1 cellular context compared by ENCODE assay signal in the genomic region with DNA sequence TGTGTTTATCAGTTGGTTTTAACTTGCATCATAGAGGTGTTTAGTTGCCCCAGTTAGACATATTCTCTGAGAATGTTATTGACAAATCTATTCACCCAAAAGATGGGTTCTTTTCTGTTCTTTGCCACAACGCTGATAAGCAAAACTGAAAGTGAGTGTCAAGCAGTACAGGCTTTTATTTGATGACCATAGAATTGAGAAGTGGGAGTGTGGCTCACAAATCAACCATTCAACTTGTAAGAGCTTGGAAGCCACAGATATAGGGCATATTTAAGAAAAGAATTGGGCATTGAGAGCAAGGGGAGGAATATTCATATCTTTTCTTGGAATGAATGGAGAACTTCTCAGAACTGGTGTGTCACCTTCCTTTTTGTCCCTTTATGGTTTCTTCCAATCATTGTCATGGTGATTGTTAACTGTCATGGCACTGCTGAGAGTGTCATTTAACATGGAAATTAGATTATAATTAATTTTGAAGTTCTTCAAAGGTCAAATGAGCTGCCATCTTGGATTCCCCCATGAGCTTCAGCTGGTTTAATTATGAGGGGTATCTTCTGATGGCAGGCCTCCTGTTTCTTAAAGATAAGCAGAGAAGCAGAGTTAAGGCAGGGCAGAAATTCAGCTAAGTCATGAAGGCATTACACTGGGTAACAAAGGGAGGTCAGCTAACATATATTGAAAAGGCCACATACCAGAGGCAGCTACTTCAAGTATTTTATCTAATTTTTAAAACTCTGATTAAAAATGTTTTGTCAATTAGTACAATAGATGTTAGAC.
A peak's percentile ranks its signal among the peaks of the same experiment; 100 is the strongest.
TF ChIP-seq lines count a peak whose summit lies in the region.

No MANE protein-coding gene starts in this region.

TF ChIP-seq in K562, 482 proteins besides CTCF, POLR2A, EP300 and RAD21 (continued from another document and continues in another):
- no peak for TF ChIP-seq ZNF518B (CRISPR knock-in tag; IDR thresholded peaks at IDR 0.05)
- peak; percentile 58; the same call in 1 of the 2 replicates for TF ChIP-seq SMAD4 (CRISPR knock-in tag; conservative IDR thresholded peaks at IDR 0.05)
- TF ChIP-seq, protein P1, sequence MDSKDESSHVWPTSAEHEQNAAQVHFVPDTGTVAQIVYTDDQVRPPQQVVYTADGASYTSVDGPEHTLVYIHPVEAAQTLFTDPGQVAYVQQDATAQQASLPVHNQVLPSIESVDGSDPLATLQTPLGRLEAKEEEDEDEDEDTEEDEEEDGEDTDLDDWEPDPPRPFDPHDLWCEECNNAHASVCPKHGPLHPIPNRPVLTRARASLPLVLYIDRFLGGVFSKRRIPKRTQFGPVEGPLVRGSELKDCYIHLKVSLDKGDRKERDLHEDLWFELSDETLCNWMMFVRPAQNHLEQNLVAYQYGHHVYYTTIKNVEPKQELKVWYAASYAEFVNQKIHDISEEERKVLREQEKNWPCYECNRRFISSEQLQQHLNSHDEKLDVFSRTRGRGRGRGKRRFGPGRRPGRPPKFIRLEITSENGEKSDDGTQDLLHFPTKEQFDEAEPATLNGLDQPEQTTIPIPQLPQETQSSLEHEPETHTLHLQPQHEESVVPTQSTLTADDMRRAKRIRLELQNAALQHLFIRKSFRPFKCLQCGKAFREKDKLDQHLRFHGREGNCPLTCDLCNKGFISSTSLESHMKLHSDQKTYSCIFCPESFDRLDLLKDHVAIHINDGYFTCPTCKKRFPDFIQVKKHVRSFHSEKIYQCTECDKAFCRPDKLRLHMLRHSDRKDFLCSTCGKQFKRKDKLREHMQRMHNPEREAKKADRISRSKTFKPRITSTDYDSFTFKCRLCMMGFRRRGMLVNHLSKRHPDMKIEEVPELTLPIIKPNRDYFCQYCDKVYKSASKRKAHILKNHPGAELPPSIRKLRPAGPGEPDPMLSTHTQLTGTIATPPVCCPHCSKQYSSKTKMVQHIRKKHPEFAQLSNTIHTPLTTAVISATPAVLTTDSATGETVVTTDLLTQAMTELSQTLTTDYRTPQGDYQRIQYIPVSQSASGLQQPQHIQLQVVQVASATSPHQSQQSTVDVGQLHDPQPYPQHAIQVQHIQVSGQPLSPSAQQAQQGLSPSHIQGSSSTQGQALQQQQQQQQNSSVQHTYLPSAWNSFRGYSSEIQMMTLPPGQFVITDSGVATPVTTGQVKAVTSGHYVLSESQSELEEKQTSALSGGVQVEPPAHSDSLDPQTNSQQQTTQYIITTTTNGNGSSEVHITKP (IDR thresholded peaks at IDR 0.05; ENCODE audit: partially characterized antibody) = peak; percentile 97
- no peak for TF ChIP-seq ZNF282 (CRISPR knock-in tag; IDR thresholded peaks at IDR 0.05)
- TF ChIP-seq RBFOX2 (IDR thresholded peaks at IDR 0.05; ENCODE audit: low read depth, low read length) = 0 out of 2 replicates have a peak, but pooled peaks have one; percentile 29
- no peak for TF ChIP-seq SMARCA5 (IDR thresholded peaks at IDR 0.05)
- no peak for TF ChIP-seq RBM25 (IDR thresholded peaks at IDR 0.05; ENCODE audit: low read depth, low read length, severe bottlenecking)
- TF ChIP-seq CC2D1A (IDR thresholded peaks at IDR 0.05) = peak; percentile 94
- TF ChIP-seq BCL6 (CRISPR knock-in tag; IDR thresholded peaks at IDR 0.05) = no peak
- no peak; the same call in 1 of the 2 replicates for TF ChIP-seq EZH2 (IDR thresholded peaks at IDR 0.05; ENCODE audit: borderline replicate concordance, low read depth, low read length)
- TF ChIP-seq HLTF (IDR thresholded peaks at IDR 0.05) = no peak
- TF ChIP-seq, protein P2, sequence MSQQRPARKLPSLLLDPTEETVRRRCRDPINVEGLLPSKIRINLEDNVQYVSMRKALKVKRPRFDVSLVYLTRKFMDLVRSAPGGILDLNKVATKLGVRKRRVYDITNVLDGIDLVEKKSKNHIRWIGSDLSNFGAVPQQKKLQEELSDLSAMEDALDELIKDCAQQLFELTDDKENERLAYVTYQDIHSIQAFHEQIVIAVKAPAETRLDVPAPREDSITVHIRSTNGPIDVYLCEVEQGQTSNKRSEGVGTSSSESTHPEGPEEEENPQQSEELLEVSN (IDR thresholded peaks at IDR 0.05; ENCODE audit: borderline replicate concordance in 1 of 2, extremely low read depth in 1 of 2, insufficient read depth in 1 of 2, insufficient read length in 1 of 2, low read depth in 1 of 2, low read length in 1 of 2, poor library complexity in 1 of 2, severe bottlenecking in 1 of 2) = no peak
- no peak for TF ChIP-seq ETV5 (CRISPR knock-in tag; IDR thresholded peaks at IDR 0.05; ENCODE audit: low read depth)
- TF ChIP-seq ZNF699 (CRISPR knock-in tag; IDR thresholded peaks at IDR 0.05; ENCODE audit: insufficient replicate concordance) = no peak
- no peak for TF ChIP-seq FUS (optimal IDR thresholded peaks at IDR 0.05; ENCODE audit: low read depth, low read length)
- TF ChIP-seq ZNF551 (CRISPR knock-in tag; IDR thresholded peaks at IDR 0.05) = no peak
- TF ChIP-seq RAD51 (IDR thresholded peaks at IDR 0.05; ENCODE audit: borderline replicate concordance, low read depth) = no peak
- no peak for TF ChIP-seq ZNF184 (CRISPR knock-in tag; IDR thresholded peaks at IDR 0.05)
- TF ChIP-seq PHF21A (IDR thresholded peaks at IDR 0.05; ENCODE audit: borderline replicate concordance, low read depth) = no peak
- TF ChIP-seq SMAD3 (CRISPR knock-in tag; conservative IDR thresholded peaks at IDR 0.05) = peak; percentile 69
- no peak for TF ChIP-seq COPS2 (conservative IDR thresholded peaks at IDR 0.05)
- no peak for TF ChIP-seq DNMT1 (IDR thresholded peaks at IDR 0.05)
- TF ChIP-seq CCNT2 (IDR thresholded peaks at IDR 0.05; ENCODE audit: borderline replicate concordance, extremely low read depth, insufficient read length, low read depth, low read length) = peak; percentile 74
- peak; percentile 90 for TF ChIP-seq ZNF316 (IDR thresholded peaks at IDR 0.05)
- TF ChIP-seq, protein P3, sequence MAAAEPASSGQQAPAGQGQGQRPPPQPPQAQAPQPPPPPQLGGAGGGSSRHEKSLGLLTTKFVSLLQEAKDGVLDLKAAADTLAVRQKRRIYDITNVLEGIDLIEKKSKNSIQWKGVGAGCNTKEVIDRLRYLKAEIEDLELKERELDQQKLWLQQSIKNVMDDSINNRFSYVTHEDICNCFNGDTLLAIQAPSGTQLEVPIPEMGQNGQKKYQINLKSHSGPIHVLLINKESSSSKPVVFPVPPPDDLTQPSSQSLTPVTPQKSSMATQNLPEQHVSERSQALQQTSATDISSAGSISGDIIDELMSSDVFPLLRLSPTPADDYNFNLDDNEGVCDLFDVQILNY (CRISPR knock-in tag; IDR thresholded peaks at IDR 0.05) = no peak
- TF ChIP-seq BRF2 (IDR thresholded peaks at IDR 0.05; ENCODE audit: borderline replicate concordance, insufficient read depth, insufficient read length) = no peak
- peak; percentile 86 for TF ChIP-seq MAFK (IDR thresholded peaks at IDR 0.05; ENCODE audit: low read length)
- no peak for TF ChIP-seq NELFE (IDR thresholded peaks at IDR 0.05; ENCODE audit: insufficient read depth, insufficient read length)
- TF ChIP-seq NBN (IDR thresholded peaks at IDR 0.05; ENCODE audit: low read depth) = no peak
- TF ChIP-seq ZNF444 (CRISPR knock-in tag; IDR thresholded peaks at IDR 0.05) = no peak
- peak; percentile 51 for TF ChIP-seq ATF3 (IDR thresholded peaks at IDR 0.05)
- TF ChIP-seq ATF3 (CRISPR knock-in tag; conservative IDR thresholded peaks at IDR 0.05) = no peak; the same call in 1 of the 2 replicates
- TF ChIP-seq TFAM (CRISPR knock-in tag; conservative IDR thresholded peaks at IDR 0.05) = no peak
- TF ChIP-seq, protein P4, sequence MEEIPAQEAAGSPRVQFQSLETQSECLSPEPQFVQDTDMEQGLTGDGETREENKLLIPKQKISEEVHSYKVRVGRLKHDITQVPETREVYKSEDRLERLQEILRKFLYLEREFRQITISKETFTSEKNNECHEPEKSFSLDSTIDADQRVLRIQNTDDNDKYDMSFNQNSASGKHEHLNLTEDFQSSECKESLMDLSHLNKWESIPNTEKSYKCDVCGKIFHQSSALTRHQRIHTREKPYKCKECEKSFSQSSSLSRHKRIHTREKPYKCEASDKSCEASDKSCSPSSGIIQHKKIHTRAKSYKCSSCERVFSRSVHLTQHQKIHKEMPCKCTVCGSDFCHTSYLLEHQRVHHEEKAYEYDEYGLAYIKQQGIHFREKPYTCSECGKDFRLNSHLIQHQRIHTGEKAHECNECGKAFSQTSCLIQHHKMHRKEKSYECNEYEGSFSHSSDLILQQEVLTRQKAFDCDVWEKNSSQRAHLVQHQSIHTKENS (CRISPR knock-in tag; IDR thresholded peaks at IDR 0.05) = no peak
- TF ChIP-seq HDAC8 (tag; IDR thresholded peaks at IDR 0.05) = no peak
- TF ChIP-seq TAF7 (tag; IDR thresholded peaks at IDR 0.05) = 0 out of 2 replicates have a peak, but pooled peaks have one; percentile 15
- no peak for TF ChIP-seq KDM2B (CRISPR knock-in tag; IDR thresholded peaks at IDR 0.05)
- no peak for TF ChIP-seq SRSF3 (IDR thresholded peaks at IDR 0.05; ENCODE audit: insufficient read depth, low read length)
- TF ChIP-seq SREBF2 (CRISPR knock-in tag; IDR thresholded peaks at IDR 0.05) = no peak
- TF ChIP-seq NR0B1 (IDR thresholded peaks at IDR 0.05; ENCODE audit: partially characterized antibody) = no peak
- TF ChIP-seq TCF7 (IDR thresholded peaks at IDR 0.05; ENCODE audit: borderline replicate concordance) = no peak
- no peak for TF ChIP-seq BMI1 (IDR thresholded peaks at IDR 0.05; ENCODE audit: low read length)
- no peak for TF ChIP-seq HMG20B (CRISPR knock-in tag; IDR thresholded peaks at IDR 0.05)
- no peak for TF ChIP-seq TRIM25 (IDR thresholded peaks at IDR 0.05; ENCODE audit: borderline replicate concordance)
- no peak for TF ChIP-seq XRCC5 (IDR thresholded peaks at IDR 0.05; ENCODE audit: low read depth, low read length)
- TF ChIP-seq ZNF146 (CRISPR knock-in tag; IDR thresholded peaks at IDR 0.05; ENCODE audit: unreplicated experiment) = no peak
- TF ChIP-seq GTF2E2 (tag; IDR thresholded peaks at IDR 0.05) = peak; percentile 80
- TF ChIP-seq ZNF668 (CRISPR knock-in tag; IDR thresholded peaks at IDR 0.05) = no peak
- TF ChIP-seq TEAD1 (CRISPR knock-in tag; IDR thresholded peaks at IDR 0.05) = peak in 1 of 2 experiments; percentile 72; a peak in 1 of 4 replicates
- 0 out of 2 replicates have a peak, but pooled peaks have one; percentile 2 for TF ChIP-seq ETV1 (tag; conservative IDR thresholded peaks at IDR 0.05; ENCODE audit: low read depth)
- no peak for TF ChIP-seq GTF2A2 (tag; IDR thresholded peaks at IDR 0.05)
